In genomic region chr1:222994506-222995229, GRCh38 we compare ENCODE assay signal across 17 cellular contexts.
DNase-seq lines count a peak whose midpoint lies in the region; ATAC-seq and TF ChIP-seq lines count a peak whose summit lies in the region.
"Had no signal": no experiment of that assay in that cellular context is flagged by ENCODE, and none has a peak within 500 bp of the region (broad histone marks: within the 10 kb centered on the region; RNA-seq: fewer than 3 reads in every experiment).

No MANE protein-coding gene starts in this region.

- no peaks in the 10 kb centered on the region for H3K27me3 Mint-ChIP-seq in T-helper 2 cell treated with Interferon-gamma antibody and Interleukin-4, amounts not matched to agents 5 μg/mL and 100 μg/mL, for 36 hours (ENCODE audit: low read depth)
- H3K27me3 Mint-ChIP-seq: activated T-helper 17 cell treated with anti-CD3 and anti-CD28 coated beads, Interleukin-2, amount 50 U/mL, for 72 hours; IgD-negative memory B cell; naive thymus-derived CD4-positive, alpha-beta T cell had no signal

- no peaks in the 10 kb centered on the region for H3K4me1 Mint-ChIP-seq in T-helper 2 cell treated with Interferon-gamma antibody and Interleukin-4, amounts not matched to agents 5 μg/mL and 100 μg/mL, for 36 hours (ENCODE audit: low read depth)
- H3K4me1 Mint-ChIP-seq: activated T-helper 17 cell treated with anti-CD3 and anti-CD28 coated beads, Interleukin-2, amount 50 U/mL, for 72 hours; IgD-negative memory B cell had no signal

- TF ChIP-seq POLR2A in vagina (IDR thresholded peaks at IDR 0.05) = no peak

- DNase-seq in right cardiac atrium = no peak
- DNase-seq in Right ventricle myocardium superior = no peak
- peak; percentile 82 for DNase-seq in amniotic epithelial cell (ENCODE audit: low read depth)
- DNase-seq in iris pigment epithelial cell (ENCODE audit: low read depth) = peak; percentile 59
- DNase-seq in vagina (ENCODE audit: extremely low spot score in 2 of 2) = no peak
- DNase-seq in NCI-H2171 (lab: John Stamatoyannopoulos, UW) = no peak
- no peak for DNase-seq in T-helper 2 cell treated with Interferon-gamma antibody and Interleukin-4, amounts not matched to agents 5 μg/mL and 100 μg/mL, for 36 hours (ENCODE audit: low spot score)
- DNase-seq: activated CD4-positive, CD25-positive, alpha-beta regulatory T cell; hippocampal formation; naive thymus-derived CD4-positive, alpha-beta T cell; NCI-H2081 treated with DMSO at 0.1 percent for 48 hours; Peyer's patch; stimulated activated CD4-positive, alpha-beta T cell treated with anti-CD3 and anti-CD28 coated beads, Interleukin-2, amount 100 ng/mL, for 48 hours; substantia nigra had no signal

- ATAC-seq in right cardiac atrium (peak in 1 of 2 donors; percentile 44), Right ventricle myocardium superior (ENCODE audit: poor library complexity) (no peak), HG02678 (IDR thresholded peaks at IDR 0.05; ENCODE audit: unreplicated experiment) (no peak)
- ATAC-seq: activated T-helper 17 cell treated with anti-CD3 and anti-CD28 coated beads, Interleukin-2, amount 50 U/mL, for 72 hours; naive thymus-derived CD4-positive, alpha-beta T cell had no signal

- H3K27ac ChIP-seq in right cardiac atrium (ENCODE audit: low read length) = peak overlapping the region; percentile 37
- peak overlapping the region; percentile 40 for H3K27ac ChIP-seq in vagina
- H3K27ac ChIP-seq: Peyer's patch had no signal

- H3K27me3 ChIP-seq in right cardiac atrium (ENCODE audit: control insufficient read depth, insufficient read depth) (no peaks in the 10 kb centered on the region), vagina (no peaks in the 10 kb centered on the region)
- H3K27me3 ChIP-seq: Peyer's patch had no signal

- no peaks in the 10 kb centered on the region for H3K9me3 Mint-ChIP-seq in T-helper 2 cell treated with Interferon-gamma antibody and Interleukin-4, amounts not matched to agents 5 μg/mL and 100 μg/mL, for 36 hours
- H3K9me3 Mint-ChIP-seq: activated T-helper 17 cell treated with anti-CD3 and anti-CD28 coated beads, Interleukin-2, amount 50 U/mL, for 72 hours; IgD-negative memory B cell; naive thymus-derived CD4-positive, alpha-beta T cell had no signal

- no peak for TF ChIP-seq CTCF in vagina (IDR thresholded peaks at IDR 0.05)

- H3K4me1 ChIP-seq in right cardiac atrium (ENCODE audit: control insufficient read depth, insufficient read depth, low read length) (peaks cover 5% of the 10 kb centered on the region), vagina (peaks cover 10% of the 10 kb centered on the region)
- H3K4me1 ChIP-seq: Peyer's patch had no signal

- 60% methylated on average over 4 of the region's 4 CpGs for WGBS in right cardiac atrium

- no peaks in the 10 kb centered on the region for H3K36me3 Mint-ChIP-seq in T-helper 2 cell treated with Interferon-gamma antibody and Interleukin-4, amounts not matched to agents 5 μg/mL and 100 μg/mL, for 36 hours (ENCODE audit: low read depth)

- no peak overlapping the region for H3K4me3 Mint-ChIP-seq in T-helper 2 cell treated with Interferon-gamma antibody and Interleukin-4, amounts not matched to agents 5 μg/mL and 100 μg/mL, for 36 hours
- H3K4me3 Mint-ChIP-seq: activated T-helper 17 cell treated with anti-CD3 and anti-CD28 coated beads, Interleukin-2, amount 50 U/mL, for 72 hours; IgD-negative memory B cell; naive thymus-derived CD4-positive, alpha-beta T cell had no signal

- no peak overlapping the region for H3K27ac Mint-ChIP-seq in T-helper 2 cell treated with Interferon-gamma antibody and Interleukin-4, amounts not matched to agents 5 μg/mL and 100 μg/mL, for 36 hours
- H3K27ac Mint-ChIP-seq: activated T-helper 17 cell treated with anti-CD3 and anti-CD28 coated beads, Interleukin-2, amount 50 U/mL, for 72 hours; IgD-negative memory B cell; naive thymus-derived CD4-positive, alpha-beta T cell had no signal

- peaks cover 0 to 6% of the 10 kb centered on the region in 2 donors for H3K36me3 ChIP-seq in vagina
- H3K36me3 ChIP-seq: Peyer's patch had no signal

- intact Hi-C loops in right cardiac atrium (cut with DNase I) = no loop called here
- intact Hi-C loops in Right ventricle myocardium superior (cut with DNase I) = no loop called here
- intact Hi-C loops in vagina (cut with DNase I) = no loop called here

- H3K4me3 ChIP-seq in right cardiac atrium (ENCODE audit: low read length) (no peak overlapping the region), vagina (no peak overlapping the region)
- H3K4me3 ChIP-seq: Peyer's patch had no signal

- H3K9me3 ChIP-seq in right cardiac atrium (ENCODE audit: control insufficient read depth, low read length) (no peaks in the 10 kb centered on the region), vagina (no peaks in the 10 kb centered on the region)
- H3K9me3 ChIP-seq: Peyer's patch had no signal

Comparison
In these comparisons a context has a peak if more than half of its experiments do, and no peak if none do; other contexts are left out.
1. DNase-seq: peak in amniotic epithelial cell (single experiment) and iris pigment epithelial cell (single experiment); none in right cardiac atrium (0 of 3), Right ventricle myocardium superior (single experiment), vagina (0 of 2), NCI-H2171 (single experiment) and T-helper 2 cell treated with Interferon-gamma antibody and Interleukin-4, amounts not matched to agents 5 μg/mL and 100 μg/mL, for 36 hours (single experiment).